Comparison of ENCODE assay signal across 14 cellular contexts in the genomic region with DNA sequence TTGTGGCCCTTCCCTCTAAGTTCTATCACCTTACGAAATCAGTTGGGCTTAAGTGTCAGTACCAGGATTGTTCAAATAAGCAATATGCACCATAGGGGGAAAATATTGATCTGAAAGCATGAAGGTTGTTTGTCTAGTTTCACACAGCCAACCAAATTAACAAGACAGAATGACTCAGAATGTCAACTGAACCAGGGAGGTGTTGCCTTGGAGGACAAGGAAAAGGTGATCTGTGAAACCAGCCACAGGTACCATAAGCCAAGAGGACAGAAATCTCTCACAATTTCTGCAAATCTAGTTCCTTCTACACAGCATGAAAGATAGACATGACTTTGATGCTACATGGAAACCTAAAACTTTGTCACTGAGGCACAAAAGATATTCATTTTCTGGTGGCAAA.
DNase-seq lines count a peak whose midpoint lies in the region; ATAC-seq and TF ChIP-seq lines count a peak whose summit lies in the region.
"Had no signal": no experiment of that assay in that cellular context is flagged by ENCODE, and none has a peak within 500 bp of the region (broad histone marks: within the 10 kb centered on the region; RNA-seq: fewer than 3 reads in every experiment).

No MANE protein-coding gene starts in this region.

- no peaks in the 10 kb centered on the region for H3K27me3 Mint-ChIP-seq in activated CD4-positive, alpha-beta T cell treated with anti-CD3 and anti-CD28 coated beads for 36 hours
- no peaks in the 10 kb centered on the region for H3K27me3 Mint-ChIP-seq in stimulated activated naive CD8-positive, alpha-beta T cell treated with anti-CD3 and anti-CD28 coated beads, Interleukin-15, amount 100 ng/mL, for 72 hours
- H3K27me3 Mint-ChIP-seq: CD4-positive, CD25-positive, alpha-beta regulatory T cell had no signal

- peak; percentile 60 for ATAC-seq in activated CD4-positive, alpha-beta T cell treated with anti-CD3 and anti-CD28 coated beads for 36 hours
- ATAC-seq in stimulated activated naive CD8-positive, alpha-beta T cell treated with anti-CD3 and anti-CD28 coated beads, Interleukin-15, amount 100 ng/mL, for 72 hours: peak; percentile 65
- no peak for ATAC-seq in stimulated activated naive CD8-positive, alpha-beta T cell treated with anti-CD3 and anti-CD28 coated beads, Interleukin-15, Interleukin-2, amounts not matched to agents 100 U/mL and 50 U/mL, for 24 hours

- no peaks in the 10 kb centered on the region for H3K27me3 ChIP-seq in smooth muscle cell (ENCODE audit: low read depth)
- H3K27me3 ChIP-seq: BLaER1 treated with 17β-estradiol and CSF1 and Interleukin-3, amounts not matched to agents 10 nM and 100 nM had no signal

- intact Hi-C loops in activated CD4-positive, alpha-beta T cell treated with anti-CD3 and anti-CD28 coated beads for 36 hours (cut with DNase I, micrococcal nuclease): no loop called here

- H3K79me2 ChIP-seq in smooth muscle cell (ENCODE audit: low read depth): no peaks in the 10 kb centered on the region

- 97% methylated on average over 1 of the region's 1 CpG for WGBS in smooth muscle cell (ENCODE audit: low lambda C conversion rate)

- no peak overlapping the region for H3K9ac ChIP-seq in smooth muscle cell (ENCODE audit: low read depth)
- H3K9ac ChIP-seq: BLaER1 treated with 17β-estradiol and CSF1 and Interleukin-3, amounts not matched to agents 10 nM and 100 nM had no signal

- no peak overlapping the region for H3K4me3 ChIP-seq in smooth muscle cell
- H3K4me3 ChIP-seq: BLaER1 treated with 17β-estradiol and CSF1 and Interleukin-3, amounts not matched to agents 10 nM and 100 nM had no signal

- peaks cover 4% of the 10 kb centered on the region for H3K4me1 Mint-ChIP-seq in activated CD4-positive, alpha-beta T cell treated with anti-CD3 and anti-CD28 coated beads for 36 hours
- H3K4me1 Mint-ChIP-seq in stimulated activated naive CD8-positive, alpha-beta T cell treated with anti-CD3 and anti-CD28 coated beads, Interleukin-15, amount 100 ng/mL, for 72 hours: peaks cover 7% of the 10 kb centered on the region
- H3K4me1 Mint-ChIP-seq: H9 had no signal

- H3K36me3 Mint-ChIP-seq in activated CD4-positive, alpha-beta T cell treated with anti-CD3 and anti-CD28 coated beads for 36 hours (ENCODE audit: low read depth): no peaks in the 10 kb centered on the region

- DNase-seq in activated CD4-positive, alpha-beta T cell treated with anti-CD3 and anti-CD28 coated beads for 36 hours: no peak
- DNase-seq in activated CD4-positive, alpha-beta T cell treated with anti-CD3 and anti-CD28 coated beads, Interleukin-2, amount 50 U/mL, for 4 hours: no peak
- DNase-seq in stimulated activated naive CD8-positive, alpha-beta T cell treated with anti-CD3 and anti-CD28 coated beads, Interleukin-15, amount 100 ng/mL, for 72 hours: no peak
- no peak for DNase-seq in stimulated activated naive CD8-positive, alpha-beta T cell treated with anti-CD3 and anti-CD28 coated beads, Interleukin-15, Interleukin-2, amounts not matched to agents 100 U/mL and 50 U/mL, for 24 hours
- DNase-seq in mucosa of gallbladder (ENCODE audit: low spot score): peak; percentile 45
- no peak for DNase-seq in NK-92 treated with Interleukin-12 subunit alpha and Interleukin-12 subunit beta, amount 100 ng/mL, for 24 hours (lab: John Stamatoyannopoulos, UW)
- DNase-seq in smooth muscle cell (lab: John Stamatoyannopoulos, UW; ENCODE audit: unreplicated experiment): no peak
- DNase-seq: 8988T; CD4-positive, CD25-positive, alpha-beta regulatory T cell; DND-41; GDM1; GOT3 had no signal

- no peak overlapping the region for H3K4me2 ChIP-seq in smooth muscle cell
- H3K4me2 ChIP-seq: BLaER1 treated with 17β-estradiol and CSF1 and Interleukin-3, amounts not matched to agents 10 nM and 100 nM had no signal

- no peak overlapping the region for H3K27ac Mint-ChIP-seq in activated CD4-positive, alpha-beta T cell treated with anti-CD3 and anti-CD28 coated beads for 36 hours
- no peak overlapping the region for H3K27ac Mint-ChIP-seq in stimulated activated naive CD8-positive, alpha-beta T cell treated with anti-CD3 and anti-CD28 coated beads, Interleukin-15, amount 100 ng/mL, for 72 hours
- H3K27ac Mint-ChIP-seq: CD4-positive, CD25-positive, alpha-beta regulatory T cell; H9 had no signal

- POLR2A ChIA-PET in activated CD4-positive, alpha-beta T cell treated with anti-CD3 and anti-CD28 coated beads for 36 hours (lab: Charles Lee): no interaction called here

- no peak for TF ChIP-seq CTCF in smooth muscle cell (IDR thresholded peaks at IDR 0.05; ENCODE audit: borderline replicate concordance, insufficient read depth, poor library complexity, severe bottlenecking)

- H2AFZ ChIP-seq in smooth muscle cell (ENCODE audit: low read depth): no peak overlapping the region

- no peak overlapping the region for H3K4me3 Mint-ChIP-seq in activated CD4-positive, alpha-beta T cell treated with anti-CD3 and anti-CD28 coated beads for 36 hours
- no peak overlapping the region for H3K4me3 Mint-ChIP-seq in stimulated activated naive CD8-positive, alpha-beta T cell treated with anti-CD3 and anti-CD28 coated beads, Interleukin-15, amount 100 ng/mL, for 72 hours
- H3K4me3 Mint-ChIP-seq: CD4-positive, CD25-positive, alpha-beta regulatory T cell; H9 had no signal

- CTCF ChIA-PET in activated CD4-positive, alpha-beta T cell treated with anti-CD3 and anti-CD28 coated beads for 36 hours (lab: Charles Lee): no interaction called here

- H3K9me3 Mint-ChIP-seq in activated CD4-positive, alpha-beta T cell treated with anti-CD3 and anti-CD28 coated beads for 36 hours (ENCODE audit: low read depth): peaks cover 8% of the 10 kb centered on the region
- H3K9me3 Mint-ChIP-seq in stimulated activated naive CD8-positive, alpha-beta T cell treated with anti-CD3 and anti-CD28 coated beads, Interleukin-15, amount 100 ng/mL, for 72 hours: peaks cover 0 to 9% of the 10 kb centered on the region in 2 donors

- H3K9me3 ChIP-seq in smooth muscle cell (replicated peaks; ENCODE audit: low read depth): no peaks in the 10 kb centered on the region

- no peaks in the 10 kb centered on the region for H3K4me1 ChIP-seq in smooth muscle cell (ENCODE audit: low read depth)
- H3K4me1 ChIP-seq: BLaER1 treated with 17β-estradiol and CSF1 and Interleukin-3, amounts not matched to agents 10 nM and 100 nM had no signal

- no peaks in the 10 kb centered on the region for H4K20me1 ChIP-seq in smooth muscle cell (ENCODE audit: low read depth)
- H4K20me1 ChIP-seq: BLaER1 treated with 17β-estradiol and CSF1 and Interleukin-3, amounts not matched to agents 10 nM and 100 nM had no signal

- H3K27ac ChIP-seq in smooth muscle cell (ENCODE audit: low read depth): no peak overlapping the region
- H3K27ac ChIP-seq: BLaER1 treated with 17β-estradiol and CSF1 and Interleukin-3, amounts not matched to agents 10 nM and 100 nM had no signal

- H3K36me3 ChIP-seq in smooth muscle cell (ENCODE audit: low read depth): no peaks in the 10 kb centered on the region
- H3K36me3 ChIP-seq: BLaER1 treated with 17β-estradiol and CSF1 and Interleukin-3, amounts not matched to agents 10 nM and 100 nM had no signal

- no peaks in the 10 kb centered on the region for H3F3A ChIP-seq in smooth muscle cell (ENCODE audit: low read depth)
